ENCODE assay signal across 8 cellular contexts in genomic region chrX:154748712-154749339, GRCh38. TPM values are rescaled to one million over a fixed set of nuclear protein-coding genes. Genes with fewer than 3 reads are reported as not detected.
DNase-seq lines count a peak whose midpoint lies in the region; ATAC-seq and TF ChIP-seq lines count a peak whose summit lies in the region.

No MANE protein-coding gene starts in this region.

- peaks cover 11% of the 10 kb centered on the region for H3K4me1 Mint-ChIP-seq in activated T-cell treated with anti-CD3 and anti-CD28 coated beads, Interleukin-2, amount 50 U/mL, for 72 hours (ENCODE audit: low read depth)

- no peak overlapping the region for H3K4me3 ChIP-seq in ACC112 (ENCODE audit: low read depth, low read length)
- no peak overlapping the region for H3K4me3 ChIP-seq in fibroblast of the aortic adventitia (ENCODE audit: low read depth, low read length)
- H3K4me3 ChIP-seq in neutrophil (ENCODE audit: low read depth in 1 of 2, low read length in 1 of 2) = peak overlapping the region; percentile 64 to 67

- H3K9me3 Mint-ChIP-seq in activated T-cell treated with anti-CD3 and anti-CD28 coated beads, Interleukin-2, amount 50 U/mL, for 72 hours = no peaks in the 10 kb centered on the region

- H3K4me3 Mint-ChIP-seq in activated T-cell treated with anti-CD3 and anti-CD28 coated beads, Interleukin-2, amount 50 U/mL, for 72 hours = peak overlapping the region; percentile 34 to 85

- TF ChIP-seq CTCF in fibroblast of the aortic adventitia (IDR thresholded peaks at IDR 0.05; ENCODE audit: insufficient read depth, low read length) (peak; percentile 74), neutrophil (IDR thresholded peaks at IDR 0.05) (peak; percentile 72)

- H3K79me2 ChIP-seq in ACC112 (ENCODE audit: control insufficient read depth, insufficient read depth, low read length, unreplicated experiment) = peaks cover 4% of the 10 kb centered on the region

- no peak overlapping the region for H3K27ac Mint-ChIP-seq in activated T-cell treated with anti-CD3 and anti-CD28 coated beads, Interleukin-2, amount 50 U/mL, for 72 hours

- no peak overlapping the region for H2AFZ ChIP-seq in ACC112 (ENCODE audit: low read length, unreplicated experiment)

- H3K27me3 Mint-ChIP-seq in activated T-cell treated with anti-CD3 and anti-CD28 coated beads, Interleukin-2, amount 50 U/mL, for 72 hours (ENCODE audit: low read depth) = peaks cover 30% of the 10 kb centered on the region

- peaks cover 4% of the 10 kb centered on the region in 2 donors for H3K36me3 Mint-ChIP-seq in activated T-cell treated with anti-CD3 and anti-CD28 coated beads, Interleukin-2, amount 50 U/mL, for 72 hours (ENCODE audit: insufficient read depth in 2 of 2)

- peaks cover 11% of the 10 kb centered on the region for H3K4me1 ChIP-seq in ACC112 (ENCODE audit: control insufficient read depth, insufficient read depth, low read length, unreplicated experiment)
- peaks cover 25 to 32% of the 10 kb centered on the region in 2 experiments for H3K4me1 ChIP-seq in neutrophil (ENCODE audit: control insufficient read depth in 1 of 2, insufficient read depth in 1 of 2, low read depth in 1 of 2, low read length in 1 of 2)

- DNase-seq in GF-D8 (lab: John Stamatoyannopoulos, UW) = peak; percentile 24
- peak; percentile 6 for DNase-seq in NCI-H82 treated with DMSO at 0.1 percent for 48 hours (lab: John Stamatoyannopoulos, UW; ENCODE audit: unreplicated experiment)
- DNase-seq in activated T-cell treated with anti-CD3 and anti-CD28 coated beads, Interleukin-2, amount 50 U/mL, for 72 hours = peak; percentile 38 to 49
- peak; percentile 68 for DNase-seq in fibroblast of the aortic adventitia (ENCODE audit: low read depth)

- peak overlapping the region; percentile 29 for H3K27ac ChIP-seq in ACC112 (ENCODE audit: low read depth, low read length)
- H3K27ac ChIP-seq in neutrophil = peak overlapping the region; percentile 88

- peak; percentile 66 for ATAC-seq in HG03342 (IDR thresholded peaks at IDR 0.05; ENCODE audit: unreplicated experiment)
- peak; percentile 66 to 71 for ATAC-seq in activated T-cell treated with anti-CD3 and anti-CD28 coated beads, Interleukin-2, amount 50 U/mL, for 72 hours (replicated peaks in 1 of 2)
- no peak for ATAC-seq in HG03139 (IDR thresholded peaks at IDR 0.05; ENCODE audit: unreplicated experiment)

- H3K9me3 ChIP-seq in neutrophil = no peaks in the 10 kb centered on the region

- H3K27me3 ChIP-seq in ACC112 (ENCODE audit: insufficient read depth, low read length) = no peaks in the 10 kb centered on the region
- H3K27me3 ChIP-seq in neutrophil = no peaks in the 10 kb centered on the region

- H3K36me3 ChIP-seq in ACC112 (ENCODE audit: insufficient read depth, low read length) (no peaks in the 10 kb centered on the region), neutrophil (no peaks in the 10 kb centered on the region)

RNA-seq across cellular contexts. Expression of gene GAB3, which starts 2.1 kb away (rescaled TPM):
- 1 to 10 TPM; 6.2 to 8.4 TPM for total RNA-seq in activated T-cell treated with anti-CD3 and anti-CD28 coated beads, Interleukin-2, amount 50 U/mL, for 72 hours
- 1.2 and 4.2 TPM in 2 replicates for total RNA-seq in fibroblast of the aortic adventitia (ENCODE audit: low replicate concordance)

RNA-seq across cellular contexts. Expression of gene DKC1, which starts 13.8 kb away (rescaled TPM):
- total RNA-seq in activated T-cell treated with anti-CD3 and anti-CD28 coated beads, Interleukin-2, amount 50 U/mL, for 72 hours = 100 to 1,000 TPM in 1 of 2 donors, 10 to 100 TPM in 1; 92.7 to 111 TPM
- 36.5 and 47.8 TPM in 2 replicates for total RNA-seq in fibroblast of the aortic adventitia (ENCODE audit: low replicate concordance)

RNA-seq across cellular contexts. Expression of gene MPP1, which starts 56.5 kb away (rescaled TPM):
- 10 to 100 TPM; 29.5 to 37.1 TPM for total RNA-seq in activated T-cell treated with anti-CD3 and anti-CD28 coated beads, Interleukin-2, amount 50 U/mL, for 72 hours
- 10.0 and 23.3 TPM in 2 replicates for total RNA-seq in fibroblast of the aortic adventitia (ENCODE audit: low replicate concordance)

Comparison
In these comparisons a context has a peak if more than half of its experiments do, and no peak if none do; other contexts are left out.
1. H3K4me3 ChIP-seq: peak in neutrophil (2 of 2); none in ACC112 (single experiment) and fibroblast of the aortic adventitia (single experiment).
2. DNase-seq: peak in every context shown above with its lines; median percentile 68 in fibroblast of the aortic adventitia; 44 in activated T-cell treated with anti-CD3 and anti-CD28 coated beads, Interleukin-2, amount 50 U/mL, for 72 hours; 24 in GF-D8; 6 in NCI-H82 treated with DMSO at 0.1 percent for 48 hours.